1 cellular context compared by ENCODE assay signal in genomic region chr6:32950010-32950409, GRCh38.
TF ChIP-seq lines count a peak whose summit lies in the region.

No MANE protein-coding gene starts in this region.

TF ChIP-seq in HEK293, 187 proteins besides CTCF, POLR2A, EP300 and RAD21:
- TF ChIP-seq ZNF266 (tag by site-specific recombination; IDR thresholded peaks at IDR 0.05; ENCODE audit: low read depth) = no peak
- peak; percentile 83 for TF ChIP-seq SCRT2 (tag by site-specific recombination; IDR thresholded peaks at IDR 0.05)
